Comparison of ENCODE assay signal across 8 cellular contexts in the genomic region with DNA sequence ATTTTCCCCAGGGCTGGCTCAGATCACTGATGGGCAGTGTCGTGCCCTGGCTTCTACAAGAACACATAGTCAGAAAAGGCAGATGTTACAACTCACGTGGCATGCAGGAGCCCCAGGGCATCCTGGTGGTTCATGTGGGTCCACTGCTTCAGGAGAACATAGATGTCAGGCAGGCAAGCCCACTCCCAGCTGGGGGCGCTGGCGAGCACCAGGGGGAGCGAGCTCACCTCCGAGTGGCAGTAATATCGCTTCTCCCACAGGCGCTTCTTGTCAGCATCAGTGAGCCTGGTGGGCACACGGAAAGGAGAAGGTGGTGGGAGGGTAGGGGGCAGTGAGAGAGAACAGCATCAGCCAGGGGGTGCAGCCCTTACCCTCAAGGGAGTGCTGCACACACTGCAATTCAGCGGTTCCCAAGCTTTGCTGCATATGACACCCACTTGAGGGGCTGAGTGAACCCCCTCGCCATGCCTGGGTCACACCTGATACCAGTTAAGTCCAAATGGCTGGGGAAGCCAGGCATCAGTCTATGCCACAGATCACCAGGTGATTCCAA. TPM values are rescaled to one million over a fixed set of nuclear protein-coding genes. Genes with fewer than 3 reads are reported as not detected.
A peak's percentile ranks its signal among the peaks of the same experiment; 100 is the strongest.
DNase-seq lines count a peak whose midpoint lies in the region; ATAC-seq, FAIRE-seq and TF ChIP-seq lines count a peak whose summit lies in the region.

No MANE protein-coding gene starts in this region.

- peak overlapping the region in 3 of 4 donors; percentile 9 to 48 (median 36) for H3K27ac ChIP-seq in gastroesophageal sphincter
- H3K27ac ChIP-seq in esophagus squamous epithelium = peak overlapping the region in 2 of 4 donors; percentile 11 to 32

- FAIRE-seq in GM18507 (lab: Jason Lieb, UNC) = peak; percentile 21

- H3K9me3 ChIP-seq in gastroesophageal sphincter (no peaks in the 10 kb centered on the region), esophagus squamous epithelium (no peaks in the 10 kb centered on the region)

- WGBS in gastroesophageal sphincter (ENCODE audit: low coverage in 1 of 2), 2 donors = 40 to 56% methylated on average over 2 to 5 of the region's 11 CpGs
- 62 to 68% methylated on average over 3 to 6 of the region's 11 CpGs for WGBS in esophagus squamous epithelium, 2 donors

- H3K4me3 ChIP-seq in AG10803 (ENCODE audit: low read length) = no peak overlapping the region
- no peak overlapping the region for H3K4me3 ChIP-seq in gastroesophageal sphincter
- H3K4me3 ChIP-seq in esophagus squamous epithelium = no peak overlapping the region

- intact Hi-C loops in esophagus squamous epithelium (cut with DNase I) = loop anchor here (5.0 kb wide), 1 partner anchor 46 kb away; a partner anchor contains a TSS

- H3K27me3 ChIP-seq in gastroesophageal sphincter = no peaks in the 10 kb centered on the region
- no peaks in the 10 kb centered on the region for H3K27me3 ChIP-seq in esophagus squamous epithelium

- ATAC-seq in gastroesophageal sphincter (no peak), GM21825 (IDR thresholded peaks at IDR 0.05; ENCODE audit: unreplicated experiment) (no peak)

- TF ChIP-seq CTCF in AG10803 (conservative IDR thresholded peaks at IDR 0.05; ENCODE audit: low read length) (peak; percentile 59), gastroesophageal sphincter (IDR thresholded peaks at IDR 0.05) (peak in 1 of 4 experiments; percentile 7), esophagus squamous epithelium (IDR thresholded peaks at IDR 0.05) (peak in 2 of 6 experiments; percentile 4 to 9)

- no peak for TF ChIP-seq POLR2A in gastroesophageal sphincter (IDR thresholded peaks at IDR 0.05)
- TF ChIP-seq POLR2A in esophagus squamous epithelium (IDR thresholded peaks at IDR 0.05) = no peak

- no peak for TF ChIP-seq EP300 in gastroesophageal sphincter (IDR thresholded peaks at IDR 0.05)

- H3K36me3 ChIP-seq in gastroesophageal sphincter = peaks cover 0 to 92% of the 10 kb centered on the region in 2 donors
- peaks cover 0 to 85% (median 6%) of the 10 kb centered on the region in 3 donors for H3K36me3 ChIP-seq in esophagus squamous epithelium

- peaks cover 0 to 32% (median 8%) of the 10 kb centered on the region in 3 donors for H3K4me1 ChIP-seq in gastroesophageal sphincter
- H3K4me1 ChIP-seq in esophagus squamous epithelium = peaks cover 34 to 100% (median 36%) of the 10 kb centered on the region in 3 donors

- DNase-seq in AG10803 (ENCODE audit: low read depth) = peak; percentile 20
- DNase-seq in GM18507 (ENCODE audit: extremely low spot score, insufficient read length, low read depth) = no peak
- DNase-seq in NCI-H226 = peak; percentile 25
- peak; percentile 64 for DNase-seq in activated T-cell treated with anti-CD3 and anti-CD28 coated beads for 48 hours (ENCODE audit: low read depth)
- peak; percentile 26 for DNase-seq in stimulated activated CD8-positive, alpha-beta memory T cell treated with anti-CD3 and anti-CD28 coated beads, Interleukin-7, amount 100 ng/mL, for 24 hours (ENCODE audit: low read depth)
- DNase-seq in esophagus squamous epithelium (lab: John Stamatoyannopoulos, UW) = no peak

RNA-seq across cellular contexts. Expression of a gene that starts 34.3 kb away (rescaled TPM):
- total RNA-seq in gastroesophageal sphincter (10 to 100 TPM; 44.4 to 53.2 (median 50.9) TPM), esophagus squamous epithelium (10 to 100 TPM; 29.5 to 42.3 (median 34.0) TPM)

RNA-seq across cellular contexts. Expression of a gene that starts 48.7 kb away (rescaled TPM):
- total RNA-seq in gastroesophageal sphincter (10 to 100 TPM in 3 of 4 donors, 1 to 10 TPM in 1; 7.9 to 18.2 (median 16.1) TPM), esophagus squamous epithelium (10 to 100 TPM; 19.4 to 40.2 (median 21.3) TPM)

Comparison
In these comparisons a context has a peak if more than half of its experiments do, and no peak if none do; other contexts are left out.
1. DNase-seq: peak in AG10803 (single experiment), NCI-H226 (single experiment), activated T-cell treated with anti-CD3 and anti-CD28 coated beads for 48 hours (single experiment) and stimulated activated CD8-positive, alpha-beta memory T cell treated with anti-CD3 and anti-CD28 coated beads, Interleukin-7, amount 100 ng/mL, for 24 hours (single experiment); none in GM18507 (single experiment) and esophagus squamous epithelium (single experiment).